Comparison of ENCODE assay signal across 8 cellular contexts in the genomic region with DNA sequence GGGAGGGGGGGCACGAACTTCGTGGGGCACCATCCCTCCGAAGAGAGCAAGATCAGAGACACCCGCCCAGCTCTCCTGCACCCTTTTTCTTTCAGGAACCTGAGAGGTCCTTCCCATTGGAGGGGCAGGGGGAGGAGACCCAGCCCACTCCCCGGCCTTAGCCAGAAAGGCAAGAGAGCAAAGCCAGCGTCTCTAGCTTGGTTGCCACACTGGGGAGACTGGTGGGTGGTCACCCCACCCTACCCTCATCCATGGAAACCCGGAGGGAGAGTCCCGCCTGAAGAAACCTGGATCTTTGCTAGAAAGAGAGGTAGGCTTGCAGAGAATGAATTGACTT. TPM values are rescaled to one million over a fixed set of nuclear protein-coding genes. Genes with fewer than 3 reads are reported as not detected.
DNase-seq lines count a peak whose midpoint lies in the region; ATAC-seq, FAIRE-seq and TF ChIP-seq lines count a peak whose summit lies in the region.

No MANE protein-coding gene starts in this region.

- peak overlapping the region; percentile 86 for H3K4me2 ChIP-seq in DND-41 (ENCODE audit: insufficient read depth, low read length)
- peak overlapping the region; percentile 98 to 99 for H3K4me2 ChIP-seq in H1 (ENCODE audit: insufficient read depth in 1 of 2, low read depth in 2 of 2, low read length in 2 of 2)

- no peak overlapping the region for H2BK20ac ChIP-seq in H1 (ENCODE audit: low read length)

- H3K79me1 ChIP-seq in H1 (ENCODE audit: low read depth, low read length), result 0 out of 2 replicates have a peak, but pooled peaks cover 3% of the 10 kb centered on the region

- POLR2A ChIA-PET in H1 (lab: Charles Lee; ENCODE audit: partially characterized antibody), result interaction anchor here (0.7 to 1.6 kb wide), 3 partner anchors 32 to 108 kb away, joined by 4 read pairs; no protein-coding TSS in a partner anchor

- no peaks in the 10 kb centered on the region for H3K9me3 Mint-ChIP-seq in nephron

- peaks cover 20% of the 10 kb centered on the region for H3K23me2 ChIP-seq in H1 (ENCODE audit: low read depth, low read length)

- no peak for TF ChIP-seq CTCF in DND-41 (IDR thresholded peaks at IDR 0.05; ENCODE audit: borderline replicate concordance, extremely low read depth, low read length, poor library complexity, severe bottlenecking)
- no peak for TF ChIP-seq CTCF in H1 (IDR thresholded peaks at IDR 0.05; ENCODE audit: control extremely low read depth in 1 of 3, insufficient read depth in 1 of 3, low read depth in 1 of 3, low read length in 3 of 3)
- TF ChIP-seq CTCF in nephron (IDR thresholded peaks at IDR 0.05; ENCODE audit: unreplicated experiment in 3 of 3), result no peak

- H3K56ac ChIP-seq in H1 (replicated peaks; ENCODE audit: insufficient read length, low read depth, low read length), result no peak overlapping the region

- TF ChIP-seq POLR2A in H1 (IDR thresholded peaks at IDR 0.05; ENCODE audit: control extremely low read depth in 1 of 2, low read depth in 2 of 2, low read length in 2 of 2), result no peak

- DNase-seq in DND-41 (no peak), NCI-H748 treated with DMSO at 0.1 percent for 48 hours (lab: John Stamatoyannopoulos, UW) (peak; percentile 40), H1 (ENCODE audit: low read depth in 1 of 2, low spot score in 2 of 2) (peak in 1 of 2 experiments; percentile 74), SHP77 treated with DMSO at 0.1 percent for 48 hours (lab: John Stamatoyannopoulos, UW) (no peak), NCI-H1417 treated with DMSO at 0.1 percent for 48 hours (lab: John Stamatoyannopoulos, UW) (no peak)

- no peak overlapping the region for H2BK12ac ChIP-seq in H1 (ENCODE audit: low read depth, low read length)

- ATAC-seq in DND-41 (ENCODE audit: insufficient read depth, low read depth), result peak; percentile 8
- no peak for ATAC-seq in HG02588 (IDR thresholded peaks at IDR 0.05; ENCODE audit: unreplicated experiment)
- ATAC-seq in HG03045 (IDR thresholded peaks at IDR 0.05; ENCODE audit: unreplicated experiment), result no peak

- H2BK120ac ChIP-seq in H1 (replicated peaks; ENCODE audit: low read depth, low read length), result no peak overlapping the region

- no peak overlapping the region for H2BK5ac ChIP-seq in H1 (ENCODE audit: low read depth, low read length)

- peak overlapping the region; percentile 83 for H3K27ac ChIP-seq in DND-41 (ENCODE audit: low read length)
- no peak overlapping the region; the same call in 1 of the 2 replicates for H3K27ac ChIP-seq in H1 (ENCODE audit: low read depth, low read length)

- peak overlapping the region; percentile 48 to 80 for H3K4me3 ChIP-seq in DND-41 (ENCODE audit: low read depth in 1 of 2, low read length in 2 of 2)
- H3K4me3 ChIP-seq in H1 (ENCODE audit: extremely low read depth in 1 of 4, insufficient read depth in 2 of 4, low read depth in 3 of 4, low read length in 4 of 4), result peak overlapping the region; percentile 48 to 89 (median 72)

- no peak for FAIRE-seq in H1 (lab: Jason Lieb, UNC)

- H3K36me3 Mint-ChIP-seq in nephron (ENCODE audit: low read depth), result peaks cover 4% of the 10 kb centered on the region

- TF ChIP-seq RAD21 in H1 (IDR thresholded peaks at IDR 0.05 in 1 of 2, conservative IDR thresholded peaks at IDR 0.05 in 1 of 2; ENCODE audit: low read depth in 2 of 2, low read length in 2 of 2), result no peak

- CTCF ChIA-PET in H1 (lab: Charles Lee; ENCODE audit: partially characterized antibody), result interaction anchor here (0.6 to 4.3 kb wide), 13 partner anchors 12 to 287 kb away, joined by 3 to 23 read pairs (median 6); no protein-coding TSS in a partner anchor

- H3K18ac ChIP-seq in H1 (ENCODE audit: extremely low read depth, low read length), result no peak overlapping the region; the same call in 1 of the 2 replicates

- no peak overlapping the region for H3K23ac ChIP-seq in H1 (ENCODE audit: insufficient read length)

- H2AFZ ChIP-seq in DND-41 (ENCODE audit: low read depth, low read length) (0 out of 2 replicates have a peak overlapping the region, but pooled peaks have one; percentile 22), H1 (ENCODE audit: low read length) (no peak overlapping the region)

- H4K20me1 ChIP-seq in DND-41 (ENCODE audit: insufficient read depth, low read length), result peaks cover 29% of the 10 kb centered on the region
- H4K20me1 ChIP-seq in H1 (replicated peaks in 1 of 2; ENCODE audit: control insufficient read depth in 1 of 2, insufficient read depth in 2 of 2, low read length in 2 of 2), result peaks cover 0 to 2% of the 10 kb centered on the region in 2 experiments

- peaks cover 52% of the 10 kb centered on the region for H3K79me2 ChIP-seq in DND-41 (ENCODE audit: insufficient read depth, low read length)
- H3K79me2 ChIP-seq in H1 (ENCODE audit: control insufficient read depth in 1 of 2, insufficient read depth in 2 of 2, low read length in 2 of 2), result no peaks in the 10 kb centered on the region; a peak in 1 of 4 replicates

- H3K27ac Mint-ChIP-seq in nephron, result peak overlapping the region; percentile 97 to 99 (median 98)

- H3K4me3 Mint-ChIP-seq in nephron, result peak overlapping the region; percentile 96 to 99 (median 97)

- no peak overlapping the region; the same call in 1 of the 2 replicates for H4K8ac ChIP-seq in H1 (ENCODE audit: extremely low read depth, insufficient read depth, low read length)

- H3K9ac ChIP-seq in DND-41 (ENCODE audit: low read depth, low read length) (peak overlapping the region; percentile 73), H1 (replicated peaks in 1 of 4; ENCODE audit: extremely low read depth in 1 of 4, low read depth in 3 of 4, low read length in 3 of 4) (0 out of 7 replicates have a peak overlapping the region, but pooled peaks of 1 of the 4 experiments have one; percentile 9)

- 3% methylated on average over 8 of the region's 8 CpGs; no CpG with 5 or more reads in 1 of the 2 experiments for WGBS in H1 (ENCODE audit: extremely low coverage in 1 of 2, insufficient coverage in 1 of 2, insufficient read length in 1 of 2, insufficient replicate concordance in 2 of 2, low coverage in 1 of 2, low lambda C conversion rate in 2 of 2, missing lambda C conversion rate in 1 of 2), 2 experiments

- H3K14ac ChIP-seq in H1 (ENCODE audit: insufficient read length), result no peak overlapping the region

- H3K4me1 ChIP-seq in DND-41 (ENCODE audit: insufficient read depth, low read length) (peaks cover 54% of the 10 kb centered on the region), H1 (replicated peaks in 1 of 4; ENCODE audit: control insufficient read depth in 3 of 4, insufficient read depth in 4 of 4, low read length in 3 of 4) (peaks cover 9 to 25% (median 17%) of the 10 kb centered on the region in 4 experiments)

- peaks cover 72% of the 10 kb centered on the region for H3K4me1 Mint-ChIP-seq in nephron

- H2AK5ac ChIP-seq in H1 (ENCODE audit: low read depth, low read length), result no peak overlapping the region

- H2BK15ac ChIP-seq in H1 (ENCODE audit: low read length), result no peak overlapping the region

- H3K9me3 ChIP-seq in DND-41 (ENCODE audit: insufficient read depth, low read length, severe bottlenecking), result no peaks in the 10 kb centered on the region
- H3K9me3 ChIP-seq in H1 (ENCODE audit: insufficient read depth in 2 of 2, low read depth in 1 of 2, low read length in 1 of 2), result no peaks in the 10 kb centered on the region

- no peak for TF ChIP-seq EP300 in H1 (IDR thresholded peaks at IDR 0.05; ENCODE audit: borderline replicate concordance in 1 of 2, low read depth in 2 of 2, low read length in 2 of 2)

- no peaks in the 10 kb centered on the region for H3K27me3 ChIP-seq in DND-41 (ENCODE audit: insufficient read depth, low read length, poor library complexity)
- peaks cover 8 to 31% (median 17%) of the 10 kb centered on the region in 4 experiments for H3K27me3 ChIP-seq in H1 (replicated peaks in 1 of 4; ENCODE audit: control insufficient read depth in 3 of 4, extremely low read depth in 1 of 4, insufficient read depth in 3 of 4, low read length in 3 of 4)

- H4K91ac ChIP-seq in H1 (replicated peaks; ENCODE audit: insufficient read length, low read length), result no peak overlapping the region

- peaks cover 7% of the 10 kb centered on the region for H3K27me3 Mint-ChIP-seq in nephron (ENCODE audit: low read depth)

- peak overlapping the region; percentile 54 for H4K5ac ChIP-seq in H1 (ENCODE audit: insufficient read length, low read depth, low read length)

- no peak overlapping the region for H3K4ac ChIP-seq in H1 (replicated peaks; ENCODE audit: insufficient read length, low read depth, low read length)

- peaks cover 22% of the 10 kb centered on the region for H3K36me3 ChIP-seq in DND-41 (ENCODE audit: insufficient read depth, low read length)
- no peaks in the 10 kb centered on the region for H3K36me3 ChIP-seq in H1 (ENCODE audit: control insufficient read depth in 2 of 4, insufficient read depth in 4 of 4, low read length in 3 of 4)

TF ChIP-seq in H1, 55 proteins besides CTCF, POLR2A, EP300 and RAD21:
- no peak for TF ChIP-seq TBP (IDR thresholded peaks at IDR 0.05; ENCODE audit: low read depth, low read length)
- peak in 1 of 2 experiments; percentile 37; a peak in 1 of 4 replicates for TF ChIP-seq SIN3A (conservative IDR thresholded peaks at IDR 0.05 in 1 of 2, IDR thresholded peaks at IDR 0.05 in 1 of 2; ENCODE audit: low read depth in 1 of 2, low read length in 2 of 2)

RNA-seq across cellular contexts. Expression of a gene that starts 0.2 kb away (rescaled TPM):
- total RNA-seq in H1 (2021; fragmentation: NEBNext Ultra II Directional; extraction: Animal tissue kit (Norgen Biotek cat#: 25700)), result 11.2 and 12.3 TPM in 2 replicates
- polyA plus RNA-seq in H1 (2011; rRNA removed), result 12.2 and 17.5 TPM in 2 replicates
- 17.0 TPM for polyA plus RNA-seq in H1 (2011; cell fraction: cytosol; rRNA removed)
- 27.5 TPM for polyA plus RNA-seq in H1 (2011; cell fraction: nucleus; rRNA removed)
- 12.1 to 18.5 TPM (median 15.9 TPM) in 4 replicates for polyA plus RNA-seq in H1 (2012, experiment 1 of 2)
- 1.3 TPM for polyA plus RNA-seq in H1 (2012, experiment 2 of 2)
- 16.3 TPM for polyA plus RNA-seq in H1 (2013, experiment 1 of 2)
- 14.3 TPM for polyA plus RNA-seq in H1 (2013, experiment 2 of 2)
- polyA minus RNA-seq in H1 (2011; rRNA and poly(A)+ RNA removed), result 66.3 and 82.5 TPM in 2 replicates
- polyA minus RNA-seq in H1 (2011; cell fraction: cytosol; rRNA and poly(A)+ RNA removed), result 35.2 TPM
- 34.8 TPM for polyA minus RNA-seq in H1 (2011; cell fraction: nucleus; rRNA and poly(A)+ RNA removed)
